12 cellular contexts compared by ENCODE assay signal in the genomic region with DNA sequence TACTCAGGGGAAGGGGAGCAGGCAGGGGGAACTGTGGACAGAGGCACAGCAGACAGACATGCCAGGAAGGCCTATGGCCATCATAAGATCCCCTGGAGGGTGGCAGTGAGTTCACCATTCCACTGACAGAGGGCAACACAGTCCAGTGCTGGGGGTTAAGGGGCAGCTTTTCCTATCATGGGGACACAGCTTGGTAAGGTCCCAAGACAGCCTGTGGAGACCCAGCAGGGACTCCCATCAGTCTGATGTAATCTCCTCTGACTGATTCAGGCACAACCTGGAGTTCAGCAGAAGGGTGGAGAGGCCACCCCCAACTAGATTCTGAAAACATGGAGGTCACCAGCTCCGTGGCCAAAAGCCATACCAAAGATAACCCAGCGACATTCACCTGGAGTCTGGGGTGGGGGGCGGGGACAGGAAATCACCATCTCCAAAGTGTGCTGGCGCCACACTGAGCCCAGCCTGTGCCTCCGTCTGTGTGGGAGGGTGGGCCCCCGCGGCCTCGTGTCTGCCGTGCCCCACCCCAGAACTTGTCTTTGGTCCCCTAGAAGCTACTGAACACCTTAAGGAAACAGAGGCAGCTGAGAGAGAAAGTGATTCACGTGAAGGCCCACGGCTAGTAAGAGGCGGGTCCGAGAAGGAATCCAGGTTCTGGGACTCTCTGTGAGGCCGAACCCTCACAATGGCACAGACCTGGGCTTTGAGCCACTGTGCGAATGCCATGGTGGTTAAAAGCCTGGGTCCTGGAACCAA. TPM values are rescaled to one million over a fixed set of nuclear protein-coding genes. Genes with fewer than 3 reads are reported as not detected.
A peak's percentile ranks its signal among the peaks of the same experiment; 100 is the strongest.
DNase-seq lines count a peak whose midpoint lies in the region; ATAC-seq and TF ChIP-seq lines count a peak whose summit lies in the region.
"Had no signal": no experiment of that assay in that cellular context is flagged by ENCODE, and none has a peak within 500 bp of the region (broad histone marks: within the 10 kb centered on the region; RNA-seq: fewer than 3 reads in every experiment).

No MANE protein-coding gene starts in this region.

- H3K4me3 ChIP-seq in iPS-20b (ENCODE audit: low read length) (no peak overlapping the region), ovary (no peak overlapping the region)

- peaks cover 41 to 57% of the 10 kb centered on the region in 2 donors for H3K4me1 Mint-ChIP-seq in stimulated activated naive B cell treated with anti-CD40 and anti-IgM and Interleukin-4, amounts not matched to agents 10 μg/mL and 1 μg/mL and 100 μg/mL, for 72 hours

- WGBS in ovary, 3 donors, result 70 to 81% (median 80%) methylated on average over 14 to 15 of the region's 15 CpGs

- no peak overlapping the region for H3K27ac Mint-ChIP-seq in stimulated activated naive B cell treated with anti-CD40 and anti-IgM and Interleukin-4, amounts not matched to agents 10 μg/mL and 1 μg/mL and 100 μg/mL, for 72 hours

- no peak for TF ChIP-seq EP300 in ovary (IDR thresholded peaks at IDR 0.05)

- H3K9me3 Mint-ChIP-seq in stimulated activated naive B cell treated with anti-CD40 and anti-IgM and Interleukin-4, amounts not matched to agents 10 μg/mL and 1 μg/mL and 100 μg/mL, for 72 hours, result no peaks in the 10 kb centered on the region
- H3K9me3 Mint-ChIP-seq: neural crest cell had no signal

- H3K4me1 ChIP-seq in iPS-20b (ENCODE audit: insufficient read depth, low read length) (peaks cover 28% of the 10 kb centered on the region), ovary (ENCODE audit: insufficient read depth) (peaks cover 31% of the 10 kb centered on the region)

- ATAC-seq in GM21723 (IDR thresholded peaks at IDR 0.05; ENCODE audit: unreplicated experiment), result no peak
- ATAC-seq in stimulated activated naive B cell treated with anti-CD40 and anti-IgM and Interleukin-4, amounts not matched to agents 10 μg/mL and 1 μg/mL and 100 μg/mL, for 72 hours (replicated peaks), result no peak
- ATAC-seq: esophagus mucosa had no signal

- H3K9me3 ChIP-seq in iPS-20b (ENCODE audit: insufficient read depth, low read depth, low read length) (no peaks in the 10 kb centered on the region), ovary (no peaks in the 10 kb centered on the region)

- H3K27ac ChIP-seq in iPS-20b (ENCODE audit: low read length) (no peak overlapping the region), temporal lobe (ENCODE audit: low read depth, low read length) (peak overlapping the region; percentile 12), ovary (peak overlapping the region in 1 of 2 donors; percentile 89)

- H3K27me3 ChIP-seq in iPS-20b (ENCODE audit: insufficient read depth, low read length), result no peaks in the 10 kb centered on the region
- no peaks in the 10 kb centered on the region for H3K27me3 ChIP-seq in ovary

- peaks cover 24 to 51% of the 10 kb centered on the region in 2 donors for H3K36me3 Mint-ChIP-seq in stimulated activated naive B cell treated with anti-CD40 and anti-IgM and Interleukin-4, amounts not matched to agents 10 μg/mL and 1 μg/mL and 100 μg/mL, for 72 hours

- H3K36me3 ChIP-seq in iPS-20b (ENCODE audit: insufficient read depth, low read depth, low read length), result no peaks in the 10 kb centered on the region
- H3K36me3 ChIP-seq in ovary, result no peaks in the 10 kb centered on the region

- no peaks in the 10 kb centered on the region for H3K27me3 Mint-ChIP-seq in stimulated activated naive B cell treated with anti-CD40 and anti-IgM and Interleukin-4, amounts not matched to agents 10 μg/mL and 1 μg/mL and 100 μg/mL, for 72 hours

- H3K9ac ChIP-seq in iPS-20b (ENCODE audit: low read depth, low read length), result peak overlapping the region; percentile 28; the same call in 1 of the 2 replicates

- TF ChIP-seq CTCF in ovary (IDR thresholded peaks at IDR 0.05), result no peak

- no peak overlapping the region for H3K4me3 Mint-ChIP-seq in stimulated activated naive B cell treated with anti-CD40 and anti-IgM and Interleukin-4, amounts not matched to agents 10 μg/mL and 1 μg/mL and 100 μg/mL, for 72 hours
- H3K4me3 Mint-ChIP-seq: neural crest cell had no signal

- peak; percentile 74 for DNase-seq in activated effector memory CD4-positive, alpha-beta T cell treated with anti-CD3 and anti-CD28 coated beads, Interleukin-2, amount 50 U/mL, for 16 hours
- DNase-seq in activated effector memory CD4-positive, alpha-beta T cell treated with Interleukin-2 at 50 U/mL for 16 hours, result no peak
- peak; percentile 57 for DNase-seq in activated CD8-positive, alpha-beta memory T cell treated with anti-CD3 and anti-CD28 coated beads, Interleukin-2, amount 50 U/mL, for 48 hours
- no peak for DNase-seq in stimulated activated naive B cell treated with anti-CD40 and anti-IgM and Interleukin-4, amounts not matched to agents 10 μg/mL and 1 μg/mL and 100 μg/mL, for 72 hours
- no peak for DNase-seq in ovary
- DNase-seq: KBM-7, NCI-H345 had no signal

- intact Hi-C loops in ovary (cut with DNase I), result no loop called here

- TF ChIP-seq POLR2A in ovary (IDR thresholded peaks at IDR 0.05), result no peak

RNA-seq across cellular contexts. Expression of a gene that starts 28.6 kb away (rescaled TPM):
- 39.8 TPM for total RNA-seq in temporal lobe
- 10 to 100 TPM; 14.3 to 72.7 (median 47.4) TPM for total RNA-seq in ovary
- 10 to 100 TPM; 11.3 to 17.3 TPM for polyA plus RNA-seq in ovary

Comparison
In these comparisons a context has a peak if more than half of its experiments do, and no peak if none do; other contexts are left out.
1. DNase-seq: peak in activated effector memory CD4-positive, alpha-beta T cell treated with anti-CD3 and anti-CD28 coated beads, Interleukin-2, amount 50 U/mL, for 16 hours (single experiment) and activated CD8-positive, alpha-beta memory T cell treated with anti-CD3 and anti-CD28 coated beads, Interleukin-2, amount 50 U/mL, for 48 hours (single experiment); none in activated effector memory CD4-positive, alpha-beta T cell treated with Interleukin-2 at 50 U/mL for 16 hours (single experiment), stimulated activated naive B cell treated with anti-CD40 and anti-IgM and Interleukin-4, amounts not matched to agents 10 μg/mL and 1 μg/mL and 100 μg/mL, for 72 hours (single experiment) and ovary (0 of 5).